In the genomic region with DNA sequence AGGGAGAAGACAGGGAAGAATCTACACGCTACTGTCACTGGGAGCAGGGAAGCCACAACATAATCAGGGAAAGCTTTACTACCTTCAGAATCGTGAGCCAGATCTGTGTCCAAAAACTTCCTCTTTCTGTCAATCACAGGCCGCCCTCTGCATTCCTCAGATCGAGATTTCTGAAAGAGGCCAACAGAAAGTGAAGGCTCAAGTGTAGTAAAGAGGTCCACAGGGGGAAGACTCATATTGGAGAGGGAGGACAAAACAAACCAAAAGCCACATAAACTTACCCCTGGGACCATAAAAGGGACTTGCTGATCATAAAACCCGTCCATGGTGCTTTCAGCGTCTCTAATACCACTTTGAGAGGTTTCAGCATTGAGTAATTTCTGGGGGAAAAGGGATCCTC, we compare ENCODE assay signal across 1 cellular context.
TF ChIP-seq lines count a peak whose summit lies in the region.

No MANE protein-coding gene starts in this region.

TF ChIP-seq in IMR-90, 13 proteins besides CTCF, POLR2A, EP300 and RAD21 (continued from another document):
- TF ChIP-seq ELK1 (IDR thresholded peaks at IDR 0.05; ENCODE audit: borderline replicate concordance, low read depth, low read length) (no peak), BHLHE40 (IDR thresholded peaks at IDR 0.05; ENCODE audit: low read depth, low read length) (no peak)
